In the genomic region with DNA sequence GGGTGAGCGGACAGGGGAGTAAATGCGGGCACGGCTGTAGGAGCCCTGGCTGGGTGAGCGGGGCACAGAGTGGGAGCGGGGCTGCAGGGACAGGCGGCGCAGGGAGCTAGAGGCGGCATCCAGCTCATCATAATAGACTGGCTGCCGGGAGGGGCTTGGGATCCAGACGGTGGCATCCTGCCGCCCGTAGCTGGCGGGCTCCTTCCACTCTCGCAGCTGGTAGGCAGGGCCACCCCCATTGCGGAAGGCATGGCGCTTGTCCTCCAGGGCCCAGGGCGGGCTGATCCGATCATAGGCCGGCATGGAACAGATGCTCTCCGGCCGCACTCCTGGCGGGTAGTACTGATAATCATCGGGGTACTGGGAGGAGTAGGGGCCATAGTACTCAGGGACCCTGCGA, we compare ENCODE assay signal across 18 cellular contexts. TPM values are rescaled to one million over a fixed set of nuclear protein-coding genes. Genes with fewer than 3 reads are reported as not detected.
DNase-seq lines count a peak whose midpoint lies in the region; ATAC-seq, FAIRE-seq and TF ChIP-seq lines count a peak whose summit lies in the region.
"Had no signal": no experiment of that assay in that cellular context is flagged by ENCODE, and none has a peak within 500 bp of the region (broad histone marks: within the 10 kb centered on the region; RNA-seq: fewer than 3 reads in every experiment).

No MANE protein-coding gene starts in this region.

- H2BK120ac ChIP-seq in H1 (replicated peaks; ENCODE audit: low read depth, low read length) = no peak overlapping the region

- H3K56ac ChIP-seq in H1 (replicated peaks; ENCODE audit: insufficient read length, low read depth, low read length) = no peak overlapping the region

- H2BK20ac ChIP-seq in H1 (ENCODE audit: low read length) = no peak overlapping the region

- no peak overlapping the region for H4K8ac ChIP-seq in H1 (ENCODE audit: extremely low read depth, insufficient read depth, low read length)

- no peak overlapping the region for H3K4me3 Mint-ChIP-seq in T-helper 17 cell
- H3K4me3 Mint-ChIP-seq: CD14-positive monocyte; CD8-positive, alpha-beta T cell; HFFc6 had no signal

- no peak for TF ChIP-seq RAD21 in H1 (IDR thresholded peaks at IDR 0.05 in 1 of 2, conservative IDR thresholded peaks at IDR 0.05 in 1 of 2; ENCODE audit: low read depth in 2 of 2, low read length in 2 of 2)

- H3K18ac ChIP-seq in H1 (ENCODE audit: extremely low read depth, low read length) = no peak overlapping the region

- H3K36me3 ChIP-seq in H1 (ENCODE audit: control insufficient read depth in 2 of 4, insufficient read depth in 4 of 4, low read length in 3 of 4) = peaks cover 0 to 4% (median 0%) of the 10 kb centered on the region in 4 experiments; a peak in 1 of 8 replicates
- H3K36me3 ChIP-seq in osteoblast (ENCODE audit: insufficient read depth, low read length) = no peaks in the 10 kb centered on the region

- H3K79me2 ChIP-seq in H1 (ENCODE audit: control insufficient read depth in 1 of 2, insufficient read depth in 2 of 2, low read length in 2 of 2) (no peaks in the 10 kb centered on the region), osteoblast (ENCODE audit: insufficient read depth, low read length) (no peaks in the 10 kb centered on the region)

- no peak for ATAC-seq in T-helper 17 cell
- no peak for ATAC-seq in GM21360 (IDR thresholded peaks at IDR 0.05; ENCODE audit: unreplicated experiment)
- ATAC-seq: CD8-positive, alpha-beta T cell; HepG2 had no signal

- DNase-seq in T-helper 17 cell (no peak), H1 (ENCODE audit: low read depth in 1 of 2, low spot score in 2 of 2) (no peak), osteoblast (ENCODE audit: insufficient read length, low spot score, missing footprints) (peak; percentile 38), MV-4-11 (lab: John Stamatoyannopoulos, UW) (no peak)
- DNase-seq: CD8-positive, alpha-beta T cell; COR-L47; DND-41; GDM1; HCEC 1CT; HFFc6 had no signal

- H3K4me1 ChIP-seq in H1 (replicated peaks in 1 of 4; ENCODE audit: control insufficient read depth in 3 of 4, insufficient read depth in 4 of 4, low read length in 3 of 4) = peaks cover 14 to 28% (median 21%) of the 10 kb centered on the region in 4 experiments
- peaks cover 17% of the 10 kb centered on the region for H3K4me1 ChIP-seq in osteoblast (ENCODE audit: insufficient read depth, low read length)

- H3K23ac ChIP-seq in H1 (ENCODE audit: insufficient read length) = no peak overlapping the region

- H3K27me3 ChIP-seq in H1 (replicated peaks in 1 of 4; ENCODE audit: control insufficient read depth in 3 of 4, extremely low read depth in 1 of 4, insufficient read depth in 3 of 4, low read length in 3 of 4) (no peaks in the 10 kb centered on the region), osteoblast (ENCODE audit: insufficient read depth, low read length) (peaks cover 11% of the 10 kb centered on the region)

- H2BK12ac ChIP-seq in H1 (ENCODE audit: low read depth, low read length) = no peak overlapping the region; the same call in 1 of the 2 replicates

- H3K9me3 ChIP-seq in T-helper 17 cell (ENCODE audit: control insufficient read depth, low read length, poor library complexity, severe bottlenecking) (no peaks in the 10 kb centered on the region), H1 (ENCODE audit: insufficient read depth in 2 of 2, low read depth in 1 of 2, low read length in 1 of 2) (no peaks in the 10 kb centered on the region), osteoblast (ENCODE audit: low read depth, low read length) (no peaks in the 10 kb centered on the region)

- peak overlapping the region; percentile 30; the same call in 1 of the 2 replicates for H2BK5ac ChIP-seq in H1 (ENCODE audit: low read depth, low read length)

- TF ChIP-seq POLR2A in H1 (IDR thresholded peaks at IDR 0.05; ENCODE audit: control extremely low read depth in 1 of 2, low read depth in 2 of 2, low read length in 2 of 2) = no peak

- no peak overlapping the region for H3K14ac ChIP-seq in H1 (ENCODE audit: insufficient read length)

- no peak overlapping the region for H3K4me2 ChIP-seq in H1 (ENCODE audit: insufficient read depth in 1 of 2, low read depth in 2 of 2, low read length in 2 of 2)
- H3K4me2 ChIP-seq in osteoblast (ENCODE audit: insufficient read depth, low read length) = no peak overlapping the region

- peaks cover 10% of the 10 kb centered on the region for H3K4me1 Mint-ChIP-seq in T-helper 17 cell

- H3K4me3 ChIP-seq in H1 (ENCODE audit: extremely low read depth in 1 of 4, insufficient read depth in 2 of 4, low read depth in 3 of 4, low read length in 4 of 4) (no peak overlapping the region), osteoblast (ENCODE audit: insufficient read depth, low read length) (no peak overlapping the region)

- no peak for FAIRE-seq in H1 (lab: Jason Lieb, UNC)
- FAIRE-seq: GM12892, HepG2, HTR-8/SVneo had no signal

- CTCF ChIA-PET in H1 (lab: Charles Lee; ENCODE audit: partially characterized antibody) = interaction anchor here (0.8 to 19.1 kb wide), 36 partner anchors 10 to 489 kb away, joined by 3 to 335 read pairs (median 7); a partner anchor contains a TSS

- H2AK5ac ChIP-seq in H1 (ENCODE audit: low read depth, low read length) = no peak overlapping the region

- H3K27me3 Mint-ChIP-seq in T-helper 17 cell = peaks cover 21% of the 10 kb centered on the region

- WGBS in H1 (ENCODE audit: extremely low coverage in 1 of 2, insufficient coverage in 1 of 2, insufficient read length in 1 of 2, insufficient replicate concordance in 2 of 2, low coverage in 1 of 2, low lambda C conversion rate in 2 of 2, missing lambda C conversion rate in 1 of 2), 2 experiments = 92% methylated on average over 23 of the region's 24 CpGs; no CpG with 5 or more reads in 1 of the 2 experiments

- H3K23me2 ChIP-seq in H1 (ENCODE audit: low read depth, low read length) = no peaks in the 10 kb centered on the region

- H3K4ac ChIP-seq in H1 (replicated peaks; ENCODE audit: insufficient read length, low read depth, low read length) = no peak overlapping the region

- H2BK15ac ChIP-seq in H1 (ENCODE audit: low read length) = no peak overlapping the region

- no peak overlapping the region for H4K5ac ChIP-seq in H1 (ENCODE audit: insufficient read length, low read depth, low read length)

- no peaks in the 10 kb centered on the region for H3K36me3 Mint-ChIP-seq in T-helper 17 cell (ENCODE audit: low read depth)
- H3K36me3 Mint-ChIP-seq: CD14-positive monocyte; CD8-positive, alpha-beta T cell had no signal

- H3K27ac Mint-ChIP-seq in T-helper 17 cell = peak overlapping the region; percentile 14
- H3K27ac Mint-ChIP-seq: CD8-positive, alpha-beta T cell; HFFc6 had no signal

- no peaks in the 10 kb centered on the region for H3K79me1 ChIP-seq in H1 (ENCODE audit: low read depth, low read length)

- POLR2A ChIA-PET in H1 (lab: Charles Lee; ENCODE audit: partially characterized antibody) = no interaction called here

- H4K20me1 ChIP-seq in H1 (replicated peaks in 1 of 2; ENCODE audit: control insufficient read depth in 1 of 2, insufficient read depth in 2 of 2, low read length in 2 of 2) (no peaks in the 10 kb centered on the region), osteoblast (ENCODE audit: insufficient read depth, low read length) (no peaks in the 10 kb centered on the region)

- no peak overlapping the region for H2AFZ ChIP-seq in H1 (ENCODE audit: low read length)
- H2AFZ ChIP-seq in osteoblast (ENCODE audit: low read length) = no peak overlapping the region

- TF ChIP-seq EP300 in H1 (IDR thresholded peaks at IDR 0.05; ENCODE audit: borderline replicate concordance in 1 of 2, low read depth in 2 of 2, low read length in 2 of 2) = no peak

- H3K9ac ChIP-seq in H1 (replicated peaks in 1 of 4; ENCODE audit: extremely low read depth in 1 of 4, low read depth in 3 of 4, low read length in 3 of 4) = no peak overlapping the region

- H4K91ac ChIP-seq in H1 (replicated peaks; ENCODE audit: insufficient read length, low read length) = no peak overlapping the region

- H3K27ac ChIP-seq in 22Rv1 (peak overlapping the region; percentile 46), H1 (ENCODE audit: low read depth, low read length) (no peak overlapping the region), osteoblast (ENCODE audit: low read depth, low read length) (no peak overlapping the region)

- no peak for TF ChIP-seq CTCF in 22Rv1 (IDR thresholded peaks at IDR 0.05)
- TF ChIP-seq CTCF in H1 (IDR thresholded peaks at IDR 0.05; ENCODE audit: control extremely low read depth in 1 of 3, insufficient read depth in 1 of 3, low read depth in 1 of 3, low read length in 3 of 3) = no peak
- TF ChIP-seq CTCF in osteoblast (IDR thresholded peaks at IDR 0.05; ENCODE audit: extremely low read depth, low read depth, low read length) = no peak

TF ChIP-seq in H1, 55 proteins besides CTCF, POLR2A, EP300 and RAD21:
- TF ChIP-seq GABPA (IDR thresholded peaks at IDR 0.05; ENCODE audit: borderline replicate concordance, insufficient read depth, low read length) (no peak), SIN3A (conservative IDR thresholded peaks at IDR 0.05 in 1 of 2, IDR thresholded peaks at IDR 0.05 in 1 of 2; ENCODE audit: low read depth in 1 of 2, low read length in 2 of 2) (no peak)

RNA-seq across cellular contexts. Expression of a gene that starts 43.7 kb away (rescaled TPM):
- total RNA-seq in T-helper 17 cell (under 1 TPM in 1 of 2 donors, not detected in 1; 0.45 TPM), osteoblast (not detected in 2 replicates)
- total RNA-seq in H1 (2021; fragmentation: NEBNext Ultra II Directional; extraction: Animal tissue kit (Norgen Biotek cat#: 25700)) = 6.9 and 7.5 TPM in 2 replicates
- polyA plus RNA-seq in H1 (2011; rRNA removed) = 8.5 and 9.5 TPM in 2 replicates
- polyA plus RNA-seq in H1 (2011; cell fraction: cytosol; rRNA removed) = 8.6 TPM
- polyA plus RNA-seq in H1 (2011; cell fraction: nucleus; rRNA removed) = 14.3 TPM
- polyA plus RNA-seq in H1 (2012, experiment 1 of 2) = 8.0 to 8.9 TPM (median 8.3 TPM) in 4 replicates
- 8.8 TPM for polyA plus RNA-seq in H1 (2012, experiment 2 of 2)
- 5.5 TPM for polyA plus RNA-seq in H1 (2013, experiment 1 of 2)
- polyA plus RNA-seq in H1 (2013, experiment 2 of 2) = 7.7 TPM
- 2.3 and 3.5 TPM in 2 replicates for polyA minus RNA-seq in H1 (2011; rRNA and poly(A)+ RNA removed)
- polyA minus RNA-seq in H1 (2011; cell fraction: cytosol; rRNA and poly(A)+ RNA removed) = 2.3 TPM
- 7.8 TPM for polyA minus RNA-seq in H1 (2011; cell fraction: nucleus; rRNA and poly(A)+ RNA removed)
- total RNA-seq: A673; CD8-positive, alpha-beta T cell; H4; HFFc6 had no signal
- polyA plus RNA-seq: CD14-positive monocyte had no signal
